Comparison of ENCODE assay signal across 8 cellular contexts in the genomic region with DNA sequence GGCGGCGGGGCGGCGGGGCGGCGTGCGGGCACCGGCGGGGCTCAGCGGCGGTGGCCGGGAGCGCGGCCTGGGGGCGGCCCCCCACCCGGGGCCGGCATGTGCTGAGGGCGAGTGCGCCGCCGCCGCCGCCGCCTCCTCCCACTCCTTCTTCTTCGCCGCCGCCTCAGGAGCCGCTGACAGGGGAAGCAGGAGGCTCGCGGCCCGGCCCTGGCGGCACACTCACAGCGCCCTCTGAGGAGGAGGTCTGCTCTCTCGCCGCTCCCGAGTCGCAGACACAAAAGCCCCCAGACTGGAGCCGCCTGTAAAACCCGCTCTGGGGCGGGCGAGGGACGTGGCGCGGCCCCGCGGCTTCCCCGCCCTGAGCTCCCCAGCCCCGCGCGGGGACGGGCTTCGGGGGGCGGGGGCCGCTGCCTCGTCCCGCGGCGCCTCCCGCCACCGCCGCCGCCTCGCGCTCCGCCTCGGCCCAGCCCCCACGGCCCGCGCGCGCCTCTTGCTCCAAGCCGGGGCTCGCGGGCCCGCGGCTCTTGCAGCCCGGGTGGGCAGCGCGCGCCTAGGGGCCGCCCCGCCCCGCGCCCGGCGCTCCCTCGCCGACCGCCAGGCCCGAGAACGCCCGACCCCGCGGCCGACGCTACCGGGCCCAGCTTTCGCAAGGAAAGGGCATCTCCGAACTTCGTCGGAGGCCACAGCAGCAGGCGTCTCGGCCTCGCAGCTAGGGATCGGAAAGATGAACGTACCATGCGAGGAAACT. TPM values are rescaled to one million over a fixed set of nuclear protein-coding genes. Genes with fewer than 3 reads are reported as not detected.
DNase-seq lines count a peak whose midpoint lies in the region; ATAC-seq and TF ChIP-seq lines count a peak whose summit lies in the region.

A gene with protein sequence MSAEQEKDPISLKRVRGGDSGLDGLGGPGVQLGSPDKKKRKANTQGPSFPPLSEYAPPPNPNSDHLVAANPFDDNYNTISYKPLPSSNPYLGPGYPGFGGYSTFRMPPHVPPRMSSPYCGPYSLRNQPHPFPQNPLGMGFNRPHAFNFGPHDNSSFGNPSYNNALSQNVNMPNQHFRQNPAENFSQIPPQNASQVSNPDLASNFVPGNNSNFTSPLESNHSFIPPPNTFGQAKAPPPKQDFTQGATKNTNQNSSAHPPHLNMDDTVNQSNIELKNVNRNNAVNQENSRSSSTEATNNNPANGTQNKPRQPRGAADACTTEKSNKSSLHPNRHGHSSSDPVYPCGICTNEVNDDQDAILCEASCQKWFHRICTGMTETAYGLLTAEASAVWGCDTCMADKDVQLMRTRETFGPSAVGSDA (minus strand): TSS at position 276 of the 748 bp plus-strand sequence. CDS start 462 bp downstream, outside the sequence.

- no peak; the same call in 1 of the 2 replicates for TF ChIP-seq CTCF in 22Rv1 (IDR thresholded peaks at IDR 0.05)
- no peak for TF ChIP-seq CTCF in GM12875 (IDR thresholded peaks at IDR 0.05; ENCODE audit: borderline replicate concordance, insufficient read depth, low read depth, low read length)
- no peak for TF ChIP-seq CTCF in astrocyte of the spinal cord (IDR thresholded peaks at IDR 0.05; ENCODE audit: low read depth, low read length)

- DNase-seq in SK-MEL-5 (ENCODE audit: low read depth, low spot score) (peak; percentile 52), astrocyte of the spinal cord (ENCODE audit: low read depth, low spot score) (peak; percentile 74), hippocampal formation (lab: John Stamatoyannopoulos, UW) (peak; percentile 16 to 60), renal cortical epithelial cell (ENCODE audit: low read depth) (no peak), OCI-M2 (lab: John Stamatoyannopoulos, UW; ENCODE audit: unreplicated experiment) (no peak)

- peak within 1 kb of the TSS; percentile 33 for H3K4me3 ChIP-seq in GM12875 (ENCODE audit: low read depth, low read length)
- H3K4me3 ChIP-seq in astrocyte of the spinal cord (ENCODE audit: low read depth, low read length), result peak within 1 kb of the TSS; percentile 65

- in situ Hi-C loops in SK-MEL-5 (cut with HindIII; ENCODE audit: low pct_unique_long_range_greater_than_20kb, low sequenced_read_pairs), result no loop called here
- in situ Hi-C loops in astrocyte of the spinal cord (cut with HindIII; ENCODE audit: low sequenced_read_pairs), result no loop called here

- H3K27ac ChIP-seq in 22Rv1, result peak within 1 kb of the TSS; percentile 53

- peak; percentile 73 for ATAC-seq in HG03460 (IDR thresholded peaks at IDR 0.05; ENCODE audit: unreplicated experiment)

RNA-seq across cellular contexts. Expression of the gene that starts here (rescaled TPM):
- total RNA-seq in SK-MEL-5 (2014; rRNA removed; shearing (Covaris generic)), result 11.8 TPM in 2 replicates
- 3.7 and 6.3 TPM in 2 replicates for polyA plus RNA-seq in SK-MEL-5 (2015; cell fraction: cytosol; rRNA removed)
- 9.0 and 11.5 TPM in 2 replicates for polyA plus RNA-seq in SK-MEL-5 (2015; cell fraction: nucleus; rRNA removed)
- total RNA-seq in renal cortical epithelial cell, result 1.4 and 12.4 TPM in 2 replicates

Comparison
In these comparisons a context has a peak if more than half of its experiments do, and no peak if none do; other contexts are left out.
1. DNase-seq: peak in SK-MEL-5 (single experiment), astrocyte of the spinal cord (single experiment) and hippocampal formation (2 of 2); none in renal cortical epithelial cell (single experiment) and OCI-M2 (single experiment).